In genomic region chr9:2493106-2493505, GRCh38 we compare ENCODE assay signal across 17 cellular contexts.
DNase-seq lines count a peak whose midpoint lies in the region; ATAC-seq and TF ChIP-seq lines count a peak whose summit lies in the region.
"Had no signal": no experiment of that assay in that cellular context is flagged by ENCODE, and none has a peak within 500 bp of the region (broad histone marks: within the 10 kb centered on the region; RNA-seq: fewer than 3 reads in every experiment).

No MANE protein-coding gene starts in this region.

- no peak overlapping the region for H4K8ac ChIP-seq in mesenchymal stem cell (ENCODE audit: low read length)

- DNase-seq in AML-193 (lab: John Stamatoyannopoulos, UW) = peak; percentile 13 to 18
- DNase-seq in NB4 (ENCODE audit: low read depth) = peak; percentile 39
- DNase-seq in fibroblast of gingiva (ENCODE audit: low read depth) = peak; percentile 8
- peak; percentile 36 for DNase-seq in mesenchymal stem cell
- DNase-seq in left colon = no peak
- no peak for DNase-seq in GM13977 (ENCODE audit: low spot score)
- no peak for DNase-seq in activated CD8-positive, alpha-beta memory T cell treated with anti-CD3 and anti-CD28 coated beads, Interleukin-2, amount 50 U/mL, for 4 hours
- DNase-seq: activated CD8-positive, alpha-beta T cell treated with anti-CD3 and anti-CD28 coated beads, Interleukin-2, amount 10 ng/mL, durations not matched to agents 7 days and 5 days; erythroblast; naive thymus-derived CD8-positive, alpha-beta T cell; NCI-H187; NCI-H510A treated with DMSO at 0.1 percent for 48 hours; Peyer's patch had no signal

- no peaks in the 10 kb centered on the region for H3K36me3 ChIP-seq in mesenchymal stem cell (ENCODE audit: control insufficient read depth in 1 of 2, insufficient read depth in 2 of 2, low read depth in 1 of 2, low read length in 2 of 2)
- H3K36me3 ChIP-seq: Peyer's patch had no signal

- no peak overlapping the region for H2BK5ac ChIP-seq in mesenchymal stem cell (ENCODE audit: low read depth, low read length, poor library complexity, severe bottlenecking)

- WGBS in mesenchymal stem cell = 100% methylated on average over 1 of the region's 2 CpGs

- H2BK120ac ChIP-seq in mesenchymal stem cell (ENCODE audit: low read depth, low read length) = no peak overlapping the region

- H3K4me3 ChIP-seq in NB4 (ENCODE audit: low read depth, low read length) = no peak overlapping the region
- H3K4me3 ChIP-seq in mesenchymal stem cell (ENCODE audit: insufficient read depth in 1 of 2, low read depth in 1 of 2, low read length in 2 of 2) = no peak overlapping the region
- H3K4me3 ChIP-seq: lung, Peyer's patch had no signal

- no peaks in the 10 kb centered on the region for H3K9me3 ChIP-seq in mesenchymal stem cell (ENCODE audit: control insufficient read depth, low read length)
- H3K9me3 ChIP-seq: Peyer's patch had no signal

- no peak overlapping the region for H3K18ac ChIP-seq in mesenchymal stem cell (ENCODE audit: low read depth in 1 of 2, low read length in 2 of 2)

- H2AK5ac ChIP-seq in mesenchymal stem cell (ENCODE audit: low read length, severe bottlenecking) = no peak overlapping the region

- no peak overlapping the region for H3K4ac ChIP-seq in mesenchymal stem cell (ENCODE audit: low read depth in 1 of 2, low read length in 2 of 2)

- ATAC-seq in left colon (no peak), GM18873 (IDR thresholded peaks at IDR 0.05; ENCODE audit: low FRiP score, unreplicated experiment) (no peak)
- ATAC-seq: activated CD8-positive, alpha-beta T cell treated with anti-CD3 and anti-CD28 coated beads, Interleukin-2, amount 10 ng/mL, durations not matched to agents 7 days and 5 days; activated T-helper 17 cell treated with anti-CD3 and anti-CD28 coated beads, Interleukin-2, amount 50 U/mL, for 72 hours; naive thymus-derived CD8-positive, alpha-beta T cell had no signal

- H3K27me3 ChIP-seq in mesenchymal stem cell (ENCODE audit: control insufficient read depth in 1 of 2, insufficient read depth in 1 of 2, low read length in 2 of 2) = no peaks in the 10 kb centered on the region
- H3K27me3 ChIP-seq: Peyer's patch had no signal

- no peaks in the 10 kb centered on the region for H3K4me1 ChIP-seq in mesenchymal stem cell (ENCODE audit: control insufficient read depth, insufficient read depth, low read depth, low read length)

- no peaks in the 10 kb centered on the region for H3K79me1 ChIP-seq in mesenchymal stem cell (replicated peaks; ENCODE audit: low read length, poor library complexity, severe bottlenecking)

- TF ChIP-seq POLR2A in NB4 (IDR thresholded peaks at IDR 0.05; ENCODE audit: extremely low read depth, insufficient read length) = no peak

- H3K14ac ChIP-seq in mesenchymal stem cell (ENCODE audit: low read length in 2 of 2) = no peak overlapping the region

- no peak overlapping the region for H3K4me2 ChIP-seq in mesenchymal stem cell (ENCODE audit: low read length, poor library complexity, severe bottlenecking)

- no peak overlapping the region for H2AFZ ChIP-seq in mesenchymal stem cell (ENCODE audit: low read depth, low read length)

- H3K23ac ChIP-seq in mesenchymal stem cell (ENCODE audit: low read length in 2 of 2) = no peak overlapping the region

- no peak overlapping the region for H3K9ac ChIP-seq in mesenchymal stem cell (ENCODE audit: low read length)

- in situ Hi-C loops in GM13977 (cut with MboI; ENCODE audit: low pct_unique_long_range_greater_than_20kb, low sequenced_read_pairs, unreplicated experiment) = no loop called here

- no peak for TF ChIP-seq CTCF in NB4 (IDR thresholded peaks at IDR 0.05; ENCODE audit: low read depth, low read length)
- TF ChIP-seq CTCF in GM13977 (IDR thresholded peaks at IDR 0.05; ENCODE audit: extremely low read depth, insufficient read depth, missing control alignments) = no peak

- no peak overlapping the region for H3K27ac ChIP-seq in mesenchymal stem cell (ENCODE audit: low read length, poor library complexity, severe bottlenecking)
- H3K27ac ChIP-seq: Peyer's patch, VCaP had no signal

- H2BK12ac ChIP-seq in mesenchymal stem cell (ENCODE audit: low read length in 2 of 2) = no peak overlapping the region

- H2BK15ac ChIP-seq in mesenchymal stem cell (ENCODE audit: low read depth, poor library complexity, severe bottlenecking) = no peak overlapping the region

- H4K91ac ChIP-seq in mesenchymal stem cell (ENCODE audit: low read length) = no peak overlapping the region

- intact Hi-C loops in left colon (cut with DNase I, micrococcal nuclease) = no loop called here

Comparison
In these comparisons a context has a peak if more than half of its experiments do, and no peak if none do; other contexts are left out.
1. DNase-seq: peak in AML-193 (2 of 2), NB4 (single experiment), fibroblast of gingiva (single experiment) and mesenchymal stem cell (single experiment); none in left colon (0 of 2), GM13977 (single experiment) and activated CD8-positive, alpha-beta memory T cell treated with anti-CD3 and anti-CD28 coated beads, Interleukin-2, amount 50 U/mL, for 4 hours (single experiment).